29 cellular contexts compared by ENCODE assay signal in genomic region chr17:14690704-14691103, GRCh38.
"Had no signal": no experiment of that assay in that cellular context is flagged by ENCODE, and none has a peak within 500 bp of the region (broad histone marks: within the 10 kb centered on the region; RNA-seq: fewer than 3 reads in every experiment).

No MANE protein-coding gene starts in this region.

- FAIRE-seq: keratinocyte, urothelium cell line had no signal

- H3K27ac ChIP-seq: left lung, lower lobe of right lung, neural progenitor cell, neutrophil, right atrium auricular region, skin epidermis, spleen, suprapubic skin, thoracic aorta, tibial artery, upper lobe of right lung had no signal

- H3K4me3 ChIP-seq: left lung, lower lobe of right lung, neural progenitor cell, right atrium auricular region, skin epidermis, spleen, suprapubic skin, thoracic aorta, tibial artery, upper lobe of right lung had no signal

- DNase-seq: hippocampal formation; left colon; left lung; lower lobe of right lung; mammary epithelial cell; mesendoderm; naive B cell; natural killer cell; nephron progenitor cell; occipital lobe; spleen; stimulated activated CD4-positive, alpha-beta T cell treated with anti-CD3 and anti-CD28 coated beads, Interleukin-4, amount 100 ng/mL, for 24 hours; stimulated activated naive CD4-positive, alpha-beta T cell; tibial artery; trophoblast cell; upper lobe of right lung had no signal

- H3K27me3 Mint-ChIP-seq: stimulated activated naive CD8-positive, alpha-beta T cell treated with anti-CD3 and anti-CD28 coated beads, Interleukin-15, Interleukin-2, amounts not matched to agents 100 ng/mL and 50 ng/mL, for 24 hours had no signal

- ATAC-seq: left colon; left lung; lower lobe of right lung; natural killer cell; sciatic nerve; stimulated activated effector memory CD8-positive, alpha-beta T cell treated with anti-CD3 and anti-CD28 coated beads, Interleukin-12 subunit alpha, Interleukin-12 subunit beta, amount 100 ng/mL, for 72 hours; upper lobe of right lung had no signal

- H3K9me3 ChIP-seq: lower lobe of right lung, neutrophil, thoracic aorta, tibial artery, upper lobe of right lung had no signal

- H3K4me3 Mint-ChIP-seq: mesothelial cell of epicardium; natural killer cell; nephron progenitor cell; stimulated activated effector memory CD8-positive, alpha-beta T cell treated with anti-CD3 and anti-CD28 coated beads, Interleukin-12 subunit alpha, Interleukin-12 subunit beta, amount 100 ng/mL, for 72 hours; stimulated activated naive CD8-positive, alpha-beta T cell treated with anti-CD3 and anti-CD28 coated beads, Interleukin-15, Interleukin-2, amounts not matched to agents 100 ng/mL and 50 ng/mL, for 24 hours had no signal

- H3K4me1 ChIP-seq: left lung, lower lobe of right lung, neural progenitor cell, right atrium auricular region, spleen, suprapubic skin, tibial artery, upper lobe of right lung had no signal

- H3K27me3 ChIP-seq: left lung, neural progenitor cell, neutrophil, right atrium auricular region, suprapubic skin, tibial artery had no signal

- H3K27ac Mint-ChIP-seq: mesothelial cell of epicardium; natural killer cell; nephron progenitor cell; neural progenitor cell; progenitor cell of endocrine pancreas; stimulated activated effector memory CD8-positive, alpha-beta T cell treated with anti-CD3 and anti-CD28 coated beads, Interleukin-12 subunit alpha, Interleukin-12 subunit beta, amount 100 ng/mL, for 72 hours; stimulated activated naive CD8-positive, alpha-beta T cell treated with anti-CD3 and anti-CD28 coated beads, Interleukin-15, Interleukin-2, amounts not matched to agents 100 ng/mL and 50 ng/mL, for 24 hours had no signal

- H3K36me3 Mint-ChIP-seq: stimulated activated effector memory CD8-positive, alpha-beta T cell treated with anti-CD3 and anti-CD28 coated beads, Interleukin-12 subunit alpha, Interleukin-12 subunit beta, amount 100 ng/mL, for 72 hours had no signal

- H3K4me1 Mint-ChIP-seq: mesothelial cell of epicardium; naive B cell; natural killer cell; neural progenitor cell; stimulated activated effector memory CD8-positive, alpha-beta T cell treated with anti-CD3 and anti-CD28 coated beads, Interleukin-12 subunit alpha, Interleukin-12 subunit beta, amount 100 ng/mL, for 72 hours had no signal

- H3K36me3 ChIP-seq: left lung, lower lobe of right lung, neutrophil, right atrium auricular region, spleen, suprapubic skin, thoracic aorta, tibial artery, upper lobe of right lung had no signal
